Comparison of ENCODE assay signal across 21 cellular contexts in genomic region chr9:114318416-114318815, GRCh38. TPM values are rescaled to one million over a fixed set of nuclear protein-coding genes. Genes with fewer than 3 reads are reported as not detected.
DNase-seq lines count a peak whose midpoint lies in the region; ATAC-seq and TF ChIP-seq lines count a peak whose summit lies in the region.
"Had no signal": no experiment of that assay in that cellular context is flagged by ENCODE, and none has a peak within 500 bp of the region (broad histone marks: within the 10 kb centered on the region; RNA-seq: fewer than 3 reads in every experiment).

No MANE protein-coding gene starts in this region.

- no peak overlapping the region for H3K4me3 ChIP-seq in IMR-90 (ENCODE audit: insufficient read depth, low read depth, low read length)
- no peak overlapping the region for H3K4me3 ChIP-seq in hepatocyte
- H3K4me3 ChIP-seq: HAP-1, pancreas, vagina had no signal

- peak overlapping the region; percentile 59 to 93; a peak in 3 of 4 replicates for H4K8ac ChIP-seq in IMR-90 (ENCODE audit: low read depth in 2 of 2, low read length in 2 of 2)

- intact Hi-C loops in IMR-90 (cut with micrococcal nuclease), result no loop called here
- intact Hi-C loops in sciatic nerve (cut with DNase I), result no loop called here

- peak overlapping the region; percentile 88; the same call in 1 of the 2 replicates for H4K5ac ChIP-seq in IMR-90 (ENCODE audit: low read depth, low read length)

- no peaks in the 10 kb centered on the region for H3K79me1 ChIP-seq in IMR-90 (ENCODE audit: low read depth in 1 of 2, low read length in 2 of 2)

- POLR2A ChIA-PET in IMR-90 (lab: Charles Lee; ENCODE audit: unreplicated experiment), result no interaction called here

- TF ChIP-seq CTCF in IMR-90 (conservative IDR thresholded peaks at IDR 0.05; ENCODE audit: low read depth, low read length) (no peak), hepatocyte (IDR thresholded peaks at IDR 0.05; ENCODE audit: poor library complexity) (no peak)

- H3K4ac ChIP-seq in IMR-90 (ENCODE audit: low read depth, low read length), result peak overlapping the region; percentile 99

- H2BK20ac ChIP-seq in IMR-90 (ENCODE audit: low read depth, low read length), result peak overlapping the region; percentile 99

- DNase-seq in activated effector memory CD4-positive, alpha-beta T cell treated with anti-CD3 and anti-CD28 coated beads, Interleukin-2, amount 50 U/mL, for 16 hours, result peak; percentile 25
- DNase-seq in activated effector memory CD4-positive, alpha-beta T cell treated with Interleukin-2 at 50 U/mL for 16 hours, result no peak
- no peak for DNase-seq in IMR-90
- DNase-seq in hepatocyte (ENCODE audit: low spot score), result no peak
- peak; percentile 33 for DNase-seq in sciatic nerve (ENCODE audit: low spot score)
- no peak for DNase-seq in NCI-H1048 (lab: John Stamatoyannopoulos, UW)
- DNase-seq: CD8-positive, alpha-beta T cell; GDM1; NCI-H146; right cardiac atrium; T-helper 2 cell had no signal

- peak overlapping the region; percentile 99 for H2BK120ac ChIP-seq in IMR-90 (ENCODE audit: low read depth, low read length)

- H2AK9ac ChIP-seq in IMR-90 (replicated peaks; ENCODE audit: low read depth, low read length, poor library complexity), result peak overlapping the region; percentile 47

- H3K4me2 ChIP-seq in IMR-90 (ENCODE audit: low read depth, low read length) (no peak overlapping the region; the same call in 1 of the 2 replicates), hepatocyte (no peak overlapping the region)

- peak overlapping the region; percentile 85 for H3K9ac ChIP-seq in IMR-90 (ENCODE audit: low read depth, low read length)

- H3K23ac ChIP-seq in IMR-90 (ENCODE audit: low read depth, low read length), result peak overlapping the region; percentile 70

- dilution Hi-C loops in IMR-90 (cut with HindIII; ENCODE audit: low sequenced_read_pairs, unreplicated experiment), result no loop called here

- peak overlapping the region; percentile 99 for H3K14ac ChIP-seq in IMR-90 (replicated peaks; ENCODE audit: low read depth, low read length)

- CTCF ChIA-PET in IMR-90 (lab: Yijun Ruan, JAX), result interaction anchor here (1.0 kb wide), 1 partner anchor 236 kb away, joined by 3 read pairs; no protein-coding TSS in a partner anchor

- H3K9me3 ChIP-seq in IMR-90 (ENCODE audit: control insufficient read depth, insufficient read depth, low read length), result no peaks in the 10 kb centered on the region
- H3K9me3 ChIP-seq in hepatocyte (ENCODE audit: low read depth), result no peaks in the 10 kb centered on the region
- H3K9me3 ChIP-seq: HAP-1, pancreas, vagina had no signal

- H3K79me2 ChIP-seq in hepatocyte, result no peaks in the 10 kb centered on the region

- H2AK5ac ChIP-seq in IMR-90 (ENCODE audit: low read depth, low read length), result peak overlapping the region; percentile 67

- H2AFZ ChIP-seq in IMR-90 (replicated peaks; ENCODE audit: low read length, poor library complexity) (no peak overlapping the region), hepatocyte (no peak overlapping the region)

- TF ChIP-seq POLR2A in IMR-90 (IDR thresholded peaks at IDR 0.05; ENCODE audit: low read depth, low read length), result no peak

- peak overlapping the region; percentile 69; the same call in 1 of the 3 replicates for H2BK15ac ChIP-seq in IMR-90 (ENCODE audit: low read depth, low read length)

- H3K4me1 ChIP-seq in IMR-90 (ENCODE audit: control insufficient read depth, insufficient read depth, low read length) (peaks cover 6% of the 10 kb centered on the region), hepatocyte (ENCODE audit: insufficient read depth) (peaks cover 3% of the 10 kb centered on the region)
- H3K4me1 ChIP-seq: vagina had no signal

- peaks cover 13% of the 10 kb centered on the region; the same call in 1 of the 2 replicates for H3K9me1 ChIP-seq in IMR-90 (ENCODE audit: insufficient read depth, low read length)

- H3K56ac ChIP-seq in IMR-90 (ENCODE audit: extremely low read depth, insufficient read depth, low read length), result peak overlapping the region; percentile 82; the same call in 1 of the 2 replicates

- TF ChIP-seq RAD21 in IMR-90 (IDR thresholded peaks at IDR 0.05; ENCODE audit: low read length), result no peak

- H4K91ac ChIP-seq in IMR-90 (ENCODE audit: insufficient read depth, low read depth, low read length), result peak overlapping the region; percentile 97

- WGBS in IMR-90 (ENCODE audit: extremely low coverage in 2 of 2, insufficient read length in 1 of 2), 2 experiments, result 100% methylated on average over 3 of the region's 8 CpGs; no CpG with 5 or more reads in 1 of the 2 experiments
- WGBS in hepatocyte (ENCODE audit: low lambda C conversion rate, missing lambda C conversion rate), result 92% methylated on average over 8 of the region's 8 CpGs

- in situ Hi-C loops in IMR-90 (cut with MboI; ENCODE audit: low sequenced_read_pairs), result no loop called here

- no peaks in the 10 kb centered on the region for H3K27me3 ChIP-seq in IMR-90 (ENCODE audit: control insufficient read depth, insufficient read depth, low read length)
- H3K27me3 ChIP-seq in hepatocyte, result no peaks in the 10 kb centered on the region
- H3K27me3 ChIP-seq: pancreas, vagina had no signal

- H4K20me1 ChIP-seq in IMR-90 (ENCODE audit: insufficient read depth, low read length) (no peaks in the 10 kb centered on the region), hepatocyte (ENCODE audit: insufficient read depth, poor library complexity, severe bottlenecking) (no peaks in the 10 kb centered on the region)

- no peak for ATAC-seq in IMR-90 (ENCODE audit: low read depth)
- ATAC-seq in sciatic nerve, result no peak
- no peak for ATAC-seq in GM19324 (IDR thresholded peaks at IDR 0.05; ENCODE audit: low FRiP score, unreplicated experiment)
- ATAC-seq in HG02759 (IDR thresholded peaks at IDR 0.05; ENCODE audit: unreplicated experiment), result no peak
- ATAC-seq: CD8-positive, alpha-beta T cell; pancreas; right cardiac atrium had no signal

- H3K18ac ChIP-seq in IMR-90 (ENCODE audit: low read depth, low read length), result peak overlapping the region; percentile 90

- H3K27ac ChIP-seq in IMR-90 (ENCODE audit: insufficient read depth, low read length), result peak overlapping the region; percentile 98; the same call in 1 of the 2 replicates
- peak overlapping the region; percentile 48 for H3K27ac ChIP-seq in hepatocyte
- H3K27ac ChIP-seq: pancreas, vagina had no signal

- H2BK5ac ChIP-seq in IMR-90 (ENCODE audit: low read depth, low read length, poor library complexity, severe bottlenecking), result peak overlapping the region; percentile 35

- no peaks in the 10 kb centered on the region for H3K9me2 ChIP-seq in hepatocyte (replicated peaks; ENCODE audit: insufficient read depth)

- no TSS peak for BruUV-seq in IMR-90 (replicated peaks; lab: Mats Ljungman, UMichigan)

- H3K36me3 ChIP-seq in IMR-90 (ENCODE audit: control insufficient read depth, insufficient read depth, low read length) (no peaks in the 10 kb centered on the region), hepatocyte (replicated peaks; ENCODE audit: insufficient read depth, low read depth) (no peaks in the 10 kb centered on the region)
- H3K36me3 ChIP-seq: HAP-1, pancreas, vagina had no signal

TF ChIP-seq in IMR-90, 13 proteins besides CTCF, POLR2A, EP300 and RAD21:
- no peak for TF ChIP-seq MXI1 (IDR thresholded peaks at IDR 0.05; ENCODE audit: borderline replicate concordance, low read depth, low read length)
- no peak for TF ChIP-seq ELK1 (IDR thresholded peaks at IDR 0.05; ENCODE audit: borderline replicate concordance, low read depth, low read length)
- no peak for TF ChIP-seq BHLHE40 (IDR thresholded peaks at IDR 0.05; ENCODE audit: low read depth, low read length)
- no peak for TF ChIP-seq RCOR1 (IDR thresholded peaks at IDR 0.05; ENCODE audit: insufficient replicate concordance, low read length)
- TF ChIP-seq CEBPB (IDR thresholded peaks at IDR 0.05; ENCODE audit: low read depth, low read length), result no peak
- TF ChIP-seq, protein P1, sequence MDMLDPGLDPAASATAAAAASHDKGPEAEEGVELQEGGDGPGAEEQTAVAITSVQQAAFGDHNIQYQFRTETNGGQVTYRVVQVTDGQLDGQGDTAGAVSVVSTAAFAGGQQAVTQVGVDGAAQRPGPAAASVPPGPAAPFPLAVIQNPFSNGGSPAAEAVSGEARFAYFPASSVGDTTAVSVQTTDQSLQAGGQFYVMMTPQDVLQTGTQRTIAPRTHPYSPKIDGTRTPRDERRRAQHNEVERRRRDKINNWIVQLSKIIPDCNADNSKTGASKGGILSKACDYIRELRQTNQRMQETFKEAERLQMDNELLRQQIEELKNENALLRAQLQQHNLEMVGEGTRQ (IDR thresholded peaks at IDR 0.05; ENCODE audit: low read depth, low read length), result no peak
- no peak for TF ChIP-seq SMC3 (IDR thresholded peaks at IDR 0.05; ENCODE audit: low read depth, low read length)
- TF ChIP-seq MAFK (IDR thresholded peaks at IDR 0.05; ENCODE audit: low read depth, low read length), result no peak
- no peak for TF ChIP-seq FOS (IDR thresholded peaks at IDR 0.05; ENCODE audit: low read depth, low read length)
- TF ChIP-seq MAZ (IDR thresholded peaks at IDR 0.05; ENCODE audit: borderline replicate concordance, low read depth, low read length), result no peak
- TF ChIP-seq NFE2L2 (IDR thresholded peaks at IDR 0.05; ENCODE audit: low read depth, low read length), result no peak

RNA-seq across cellular contexts. Expression of gene ORM1, which starts 4.5 kb away (rescaled TPM):
- 0.18 TPM in 1 of 2 replicates, not detected in the other for total RNA-seq in IMR-90 (2012; rRNA removed)
- 0.30 TPM in 1 of 2 replicates, not detected in the other for polyA plus RNA-seq in IMR-90 (2012; rRNA removed)
- 0.11 and 0.26 TPM in 2 replicates for polyA plus RNA-seq in IMR-90 (2012; cell fraction: cytosol; rRNA removed)
- polyA plus RNA-seq in IMR-90 (2012; cell fraction: nucleus; rRNA removed; ENCODE audit: low replicate concordance), result 0.11 TPM in 1 of 2 replicates, not detected in the other
- 397 and 472 TPM in 2 replicates for total RNA-seq in hepatocyte
- 538 and 976 TPM in 2 replicates for polyA plus RNA-seq in hepatocyte
- total RNA-seq in sciatic nerve, result 0.76 TPM
- total RNA-seq: activated T-helper 2 cell treated with anti-CD3 and anti-CD28 coated beads, Interferon-gamma antibody, Interleukin-2, Interleukin-4, amounts not matched to agents 10 μg/mL and 5 μg/mL and 100 μg/mL, durations not matched to agents 14 hours and 24 hours and 36 hours; CD8-positive, alpha-beta T cell; fibroblast of lung; lung microvascular endothelial cell; SK-MEL-5; vagina had no signal
- polyA plus RNA-seq: fibroblast of lung, keratinocyte had no signal

RNA-seq across cellular contexts. Expression of gene ORM2, which starts 11.3 kb away (rescaled TPM):
- total RNA-seq in IMR-90 (2012; rRNA removed) (not detected in 2 replicates), hepatocyte (45.7 and 52.0 TPM in 2 replicates), sciatic nerve (not detected)
- polyA plus RNA-seq in IMR-90 (2012; rRNA removed) (not detected in 2 replicates), hepatocyte (80.9 and 136 TPM in 2 replicates)
- polyA plus RNA-seq in IMR-90 (2012; cell fraction: cytosol; rRNA removed), result not detected in 2 replicates
- not detected in 2 replicates for polyA plus RNA-seq in IMR-90 (2012; cell fraction: nucleus; rRNA removed; ENCODE audit: low replicate concordance)
- total RNA-seq: activated T-helper 2 cell treated with anti-CD3 and anti-CD28 coated beads, Interferon-gamma antibody, Interleukin-2, Interleukin-4, amounts not matched to agents 10 μg/mL and 5 μg/mL and 100 μg/mL, durations not matched to agents 14 hours and 24 hours and 36 hours; CD8-positive, alpha-beta T cell; fibroblast of lung; lung microvascular endothelial cell; right cardiac atrium; SK-MEL-5; vagina had no signal
- polyA plus RNA-seq: fibroblast of lung, keratinocyte had no signal

Comparison
In these comparisons a context has a peak if more than half of its experiments do, and no peak if none do; other contexts are left out.
1. DNase-seq: peak in activated effector memory CD4-positive, alpha-beta T cell treated with anti-CD3 and anti-CD28 coated beads, Interleukin-2, amount 50 U/mL, for 16 hours (single experiment) and sciatic nerve (single experiment); none in activated effector memory CD4-positive, alpha-beta T cell treated with Interleukin-2 at 50 U/mL for 16 hours (single experiment), IMR-90 (single experiment), hepatocyte (single experiment) and NCI-H1048 (single experiment).
2. RNA of gene ORM1, which starts 4.5 kb away (total RNA-seq): 397 to 472 TPM in hepatocyte; 0.76 TPM in sciatic nerve (single experiment) and 0.18 TPM in IMR-90; every median in the first group is over 100 times any median in the second.
3. RNA of gene ORM2, which starts 11.3 kb away (total RNA-seq): 45.7 to 52.0 TPM in hepatocyte; not detected in IMR-90 and not detected in sciatic nerve (single experiment); every median in the first group is over 10 times any median in the second.